In the genomic region with DNA sequence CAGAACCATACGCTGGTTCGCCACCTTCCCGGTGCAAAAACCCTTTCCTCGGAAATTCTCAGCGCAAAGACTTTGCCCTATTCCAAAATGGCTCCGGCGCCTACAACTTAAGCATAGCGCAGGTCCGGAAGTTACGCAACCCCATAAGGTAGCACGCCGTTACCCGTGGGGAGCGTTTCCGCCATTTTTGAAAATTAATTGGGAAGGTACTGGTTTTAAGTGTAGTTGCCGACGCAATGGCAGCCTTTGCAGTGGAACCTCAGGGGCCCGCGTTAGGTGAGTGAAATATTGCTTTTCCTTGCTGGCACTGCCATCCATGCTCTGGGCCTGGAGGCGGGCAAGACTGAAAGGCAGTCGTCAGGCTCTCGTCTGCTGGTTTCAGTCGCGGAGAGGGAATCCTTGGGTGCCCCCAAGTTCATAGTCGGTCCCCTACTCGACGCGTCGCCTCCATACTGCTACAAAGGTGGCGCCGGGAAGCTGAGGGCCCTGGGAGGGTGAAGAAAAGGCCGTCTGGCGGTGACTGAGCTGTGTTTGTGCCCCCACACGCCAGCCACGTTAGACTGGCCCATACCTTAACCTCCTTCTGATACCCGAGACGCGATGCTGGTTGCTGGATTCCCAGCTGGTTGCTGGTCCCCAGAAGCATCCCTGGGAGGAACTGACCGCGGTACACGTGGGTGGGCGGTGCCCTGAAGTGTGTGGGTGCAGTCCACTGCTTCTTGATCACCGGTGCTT, we compare ENCODE assay signal across 1 cellular context.
TF ChIP-seq lines count a peak whose summit lies in the region.

A gene with protein sequence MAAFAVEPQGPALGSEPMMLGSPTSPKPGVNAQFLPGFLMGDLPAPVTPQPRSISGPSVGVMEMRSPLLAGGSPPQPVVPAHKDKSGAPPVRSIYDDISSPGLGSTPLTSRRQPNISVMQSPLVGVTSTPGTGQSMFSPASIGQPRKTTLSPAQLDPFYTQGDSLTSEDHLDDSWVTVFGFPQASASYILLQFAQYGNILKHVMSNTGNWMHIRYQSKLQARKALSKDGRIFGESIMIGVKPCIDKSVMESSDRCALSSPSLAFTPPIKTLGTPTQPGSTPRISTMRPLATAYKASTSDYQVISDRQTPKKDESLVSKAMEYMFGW (plus strand): TSS at position 222 of the 735 bp plus-strand sequence. CDS start 15 bp downstream, at position 237.

TF ChIP-seq in GM12878, 131 proteins besides CTCF, POLR2A, EP300 and RAD21 (continued from another document and continues in another):
- TF ChIP-seq, protein P1, sequence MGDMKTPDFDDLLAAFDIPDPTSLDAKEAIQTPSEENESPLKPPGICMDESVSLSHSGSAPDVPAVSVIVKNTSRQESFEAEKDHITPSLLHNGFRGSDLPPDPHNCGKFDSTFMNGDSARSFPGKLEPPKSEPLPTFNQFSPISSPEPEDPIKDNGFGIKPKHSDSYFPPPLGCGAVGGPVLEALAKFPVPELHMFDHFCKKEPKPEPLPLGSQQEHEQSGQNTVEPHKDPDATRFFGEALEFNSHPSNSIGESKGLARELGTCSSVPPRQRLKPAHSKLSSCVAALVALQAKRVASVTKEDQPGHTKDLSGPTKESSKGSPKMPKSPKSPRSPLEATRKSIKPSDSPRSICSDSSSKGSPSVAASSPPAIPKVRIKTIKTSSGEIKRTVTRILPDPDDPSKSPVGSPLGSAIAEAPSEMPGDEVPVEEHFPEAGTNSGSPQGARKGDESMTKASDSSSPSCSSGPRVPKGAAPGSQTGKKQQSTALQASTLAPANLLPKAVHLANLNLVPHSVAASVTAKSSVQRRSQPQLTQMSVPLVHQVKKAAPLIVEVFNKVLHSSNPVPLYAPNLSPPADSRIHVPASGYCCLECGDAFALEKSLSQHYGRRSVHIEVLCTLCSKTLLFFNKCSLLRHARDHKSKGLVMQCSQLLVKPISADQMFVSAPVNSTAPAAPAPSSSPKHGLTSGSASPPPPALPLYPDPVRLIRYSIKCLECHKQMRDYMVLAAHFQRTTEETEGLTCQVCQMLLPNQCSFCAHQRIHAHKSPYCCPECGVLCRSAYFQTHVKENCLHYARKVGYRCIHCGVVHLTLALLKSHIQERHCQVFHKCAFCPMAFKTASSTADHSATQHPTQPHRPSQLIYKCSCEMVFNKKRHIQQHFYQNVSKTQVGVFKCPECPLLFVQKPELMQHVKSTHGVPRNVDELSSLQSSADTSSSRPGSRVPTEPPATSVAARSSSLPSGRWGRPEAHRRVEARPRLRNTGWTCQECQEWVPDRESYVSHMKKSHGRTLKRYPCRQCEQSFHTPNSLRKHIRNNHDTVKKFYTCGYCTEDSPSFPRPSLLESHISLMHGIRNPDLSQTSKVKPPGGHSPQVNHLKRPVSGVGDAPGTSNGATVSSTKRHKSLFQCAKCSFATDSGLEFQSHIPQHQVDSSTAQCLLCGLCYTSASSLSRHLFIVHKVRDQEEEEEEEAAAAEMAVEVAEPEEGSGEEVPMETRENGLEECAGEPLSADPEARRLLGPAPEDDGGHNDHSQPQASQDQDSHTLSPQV (IDR thresholded peaks at IDR 0.05): no peak
- TF ChIP-seq, protein P2, sequence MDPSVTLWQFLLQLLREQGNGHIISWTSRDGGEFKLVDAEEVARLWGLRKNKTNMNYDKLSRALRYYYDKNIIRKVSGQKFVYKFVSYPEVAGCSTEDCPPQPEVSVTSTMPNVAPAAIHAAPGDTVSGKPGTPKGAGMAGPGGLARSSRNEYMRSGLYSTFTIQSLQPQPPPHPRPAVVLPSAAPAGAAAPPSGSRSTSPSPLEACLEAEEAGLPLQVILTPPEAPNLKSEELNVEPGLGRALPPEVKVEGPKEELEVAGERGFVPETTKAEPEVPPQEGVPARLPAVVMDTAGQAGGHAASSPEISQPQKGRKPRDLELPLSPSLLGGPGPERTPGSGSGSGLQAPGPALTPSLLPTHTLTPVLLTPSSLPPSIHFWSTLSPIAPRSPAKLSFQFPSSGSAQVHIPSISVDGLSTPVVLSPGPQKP (IDR thresholded peaks at IDR 0.05; ENCODE audit: low read depth, low read length): peak; percentile 98
- TF ChIP-seq RAD51 (IDR thresholded peaks at IDR 0.05) (peak; percentile 46; the same call in 1 of the 2 replicates), SIN3A (IDR thresholded peaks at IDR 0.05; ENCODE audit: low read depth, low read length) (peak; percentile 94), NFIC (IDR thresholded peaks at IDR 0.05; ENCODE audit: low read depth, low read length) (no peak; the same call in 1 of the 2 replicates), POLR2AphosphoS5 (IDR thresholded peaks at IDR 0.05; ENCODE audit: low read length) (peak; percentile 86), MXI1 (IDR thresholded peaks at IDR 0.05; ENCODE audit: low read depth, low read length) (peak; percentile 95), HCFC1 (IDR thresholded peaks at IDR 0.05; ENCODE audit: low read length) (peak; percentile 80), ZNF622 (IDR thresholded peaks at IDR 0.05) (no peak), RELA (IDR thresholded peaks at IDR 0.05; ENCODE audit: borderline replicate concordance, partially characterized antibody) (peak; percentile 12), GATAD2B (conservative IDR thresholded peaks at IDR 0.05; ENCODE audit: low read depth) (peak; percentile 51; the same call in 1 of the 2 replicates), FOXK2 (IDR thresholded peaks at IDR 0.05) (no peak), PAX5 (IDR thresholded peaks at IDR 0.05; ENCODE audit: borderline replicate concordance, low read depth, low read length) (peak; percentile 55; the same call in 1 of the 2 replicates), GABPA (IDR thresholded peaks at IDR 0.05; ENCODE audit: low read depth) (peak; percentile 90), TAF1 (IDR thresholded peaks at IDR 0.05; ENCODE audit: borderline replicate concordance, low read depth, low read length) (no peak), SUPT20H (IDR thresholded peaks at IDR 0.05; ENCODE audit: borderline replicate concordance, control insufficient read depth, low read depth, low read length) (no peak), KAT2A (conservative IDR thresholded peaks at IDR 0.05; ENCODE audit: control insufficient read depth, low read depth, low read length) (no peak), SMARCA5 (IDR thresholded peaks at IDR 0.05) (no peak), MYC (IDR thresholded peaks at IDR 0.05; ENCODE audit: insufficient read depth, insufficient read length, insufficient replicate concordance, low read length, severe bottlenecking) (peak; percentile 85), IKZF1 (conservative IDR thresholded peaks at IDR 0.05) (peak; percentile 84), KLF5 (IDR thresholded peaks at IDR 0.05; ENCODE audit: partially characterized antibody) (peak; percentile 44), EGR1 (IDR thresholded peaks at IDR 0.05; ENCODE audit: borderline replicate concordance in 1 of 2, low read depth in 2 of 2, low read length in 2 of 2) (peak in 1 of 2 experiments; percentile 80; a peak in 2 of 3 replicates), TARDBP (IDR thresholded peaks at IDR 0.05; ENCODE audit: borderline replicate concordance) (0 out of 2 replicates have a peak, but pooled peaks have one; percentile 43), EED (IDR thresholded peaks at IDR 0.05; ENCODE audit: low read depth) (peak; percentile 85; the same call in 1 of the 2 replicates), ATF7 (IDR thresholded peaks at IDR 0.05; ENCODE audit: low read depth) (peak; percentile 45; the same call in 1 of the 2 replicates), TCF7 (IDR thresholded peaks at IDR 0.05; ENCODE audit: borderline replicate concordance) (no peak), POLR2AphosphoS2 (IDR thresholded peaks at IDR 0.05; ENCODE audit: low read depth, low read length) (peak; percentile 55; the same call in 1 of the 2 replicates), BHLHE40 (IDR thresholded peaks at IDR 0.05; ENCODE audit: borderline replicate concordance in 1 of 2, low read depth in 2 of 2, low read length in 1 of 2) (peak; percentile 33 to 64; a peak in 3 of 4 replicates), NRF1 (conservative IDR thresholded peaks at IDR 0.05; ENCODE audit: low read depth, low read length) (peak; percentile 73), ZNF207 (IDR thresholded peaks at IDR 0.05; ENCODE audit: borderline replicate concordance) (peak; percentile 46; the same call in 1 of the 2 replicates), POU2F2 (IDR thresholded peaks at IDR 0.05; ENCODE audit: borderline replicate concordance, low read depth, low read length) (no peak), NR2C2 (IDR thresholded peaks at IDR 0.05; ENCODE audit: borderline replicate concordance, control insufficient read depth, insufficient read length, low read depth) (no peak), SRF (IDR thresholded peaks at IDR 0.05; ENCODE audit: low read depth in 2 of 2, low read length in 2 of 2) (peak; percentile 88 to 92), FOXM1 (IDR thresholded peaks at IDR 0.05; ENCODE audit: low read depth, low read length) (peak; percentile 6; the same call in 1 of the 2 replicates), IRF4 (IDR thresholded peaks at IDR 0.05; ENCODE audit: low read depth, low read length) (0 out of 2 replicates have a peak, but pooled peaks have one; percentile 48), ZBED1 (IDR thresholded peaks at IDR 0.05; ENCODE audit: borderline replicate concordance) (no peak)
- TF ChIP-seq, protein P3, sequence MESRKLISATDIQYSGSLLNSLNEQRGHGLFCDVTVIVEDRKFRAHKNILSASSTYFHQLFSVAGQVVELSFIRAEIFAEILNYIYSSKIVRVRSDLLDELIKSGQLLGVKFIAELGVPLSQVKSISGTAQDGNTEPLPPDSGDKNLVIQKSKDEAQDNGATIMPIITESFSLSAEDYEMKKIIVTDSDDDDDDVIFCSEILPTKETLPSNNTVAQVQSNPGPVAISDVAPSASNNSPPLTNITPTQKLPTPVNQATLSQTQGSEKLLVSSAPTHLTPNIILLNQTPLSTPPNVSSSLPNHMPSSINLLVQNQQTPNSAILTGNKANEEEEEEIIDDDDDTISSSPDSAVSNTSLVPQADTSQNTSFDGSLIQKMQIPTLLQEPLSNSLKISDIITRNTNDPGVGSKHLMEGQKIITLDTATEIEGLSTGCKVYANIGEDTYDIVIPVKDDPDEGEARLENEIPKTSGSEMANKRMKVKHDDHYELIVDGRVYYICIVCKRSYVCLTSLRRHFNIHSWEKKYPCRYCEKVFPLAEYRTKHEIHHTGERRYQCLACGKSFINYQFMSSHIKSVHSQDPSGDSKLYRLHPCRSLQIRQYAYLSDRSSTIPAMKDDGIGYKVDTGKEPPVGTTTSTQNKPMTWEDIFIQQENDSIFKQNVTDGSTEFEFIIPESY (IDR thresholded peaks at IDR 0.05): no peak
- TF ChIP-seq, protein P4, sequence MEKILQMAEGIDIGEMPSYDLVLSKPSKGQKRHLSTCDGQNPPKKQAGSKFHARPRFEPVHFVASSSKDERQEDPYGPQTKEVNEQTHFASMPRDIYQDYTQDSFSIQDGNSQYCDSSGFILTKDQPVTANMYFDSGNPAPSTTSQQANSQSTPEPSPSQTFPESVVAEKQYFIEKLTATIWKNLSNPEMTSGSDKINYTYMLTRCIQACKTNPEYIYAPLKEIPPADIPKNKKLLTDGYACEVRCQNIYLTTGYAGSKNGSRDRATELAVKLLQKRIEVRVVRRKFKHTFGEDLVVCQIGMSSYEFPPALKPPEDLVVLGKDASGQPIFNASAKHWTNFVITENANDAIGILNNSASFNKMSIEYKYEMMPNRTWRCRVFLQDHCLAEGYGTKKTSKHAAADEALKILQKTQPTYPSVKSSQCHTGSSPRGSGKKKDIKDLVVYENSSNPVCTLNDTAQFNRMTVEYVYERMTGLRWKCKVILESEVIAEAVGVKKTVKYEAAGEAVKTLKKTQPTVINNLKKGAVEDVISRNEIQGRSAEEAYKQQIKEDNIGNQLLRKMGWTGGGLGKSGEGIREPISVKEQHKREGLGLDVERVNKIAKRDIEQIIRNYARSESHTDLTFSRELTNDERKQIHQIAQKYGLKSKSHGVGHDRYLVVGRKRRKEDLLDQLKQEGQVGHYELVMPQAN (conservative IDR thresholded peaks at IDR 0.05): peak; percentile 96
- TF ChIP-seq, protein P5, sequence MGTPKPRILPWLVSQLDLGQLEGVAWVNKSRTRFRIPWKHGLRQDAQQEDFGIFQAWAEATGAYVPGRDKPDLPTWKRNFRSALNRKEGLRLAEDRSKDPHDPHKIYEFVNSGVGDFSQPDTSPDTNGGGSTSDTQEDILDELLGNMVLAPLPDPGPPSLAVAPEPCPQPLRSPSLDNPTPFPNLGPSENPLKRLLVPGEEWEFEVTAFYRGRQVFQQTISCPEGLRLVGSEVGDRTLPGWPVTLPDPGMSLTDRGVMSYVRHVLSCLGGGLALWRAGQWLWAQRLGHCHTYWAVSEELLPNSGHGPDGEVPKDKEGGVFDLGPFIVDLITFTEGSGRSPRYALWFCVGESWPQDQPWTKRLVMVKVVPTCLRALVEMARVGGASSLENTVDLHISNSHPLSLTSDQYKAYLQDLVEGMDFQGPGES (IDR thresholded peaks at IDR 0.05): peak; percentile 1; the same call in 1 of the 2 replicates
- TF ChIP-seq, protein P6, sequence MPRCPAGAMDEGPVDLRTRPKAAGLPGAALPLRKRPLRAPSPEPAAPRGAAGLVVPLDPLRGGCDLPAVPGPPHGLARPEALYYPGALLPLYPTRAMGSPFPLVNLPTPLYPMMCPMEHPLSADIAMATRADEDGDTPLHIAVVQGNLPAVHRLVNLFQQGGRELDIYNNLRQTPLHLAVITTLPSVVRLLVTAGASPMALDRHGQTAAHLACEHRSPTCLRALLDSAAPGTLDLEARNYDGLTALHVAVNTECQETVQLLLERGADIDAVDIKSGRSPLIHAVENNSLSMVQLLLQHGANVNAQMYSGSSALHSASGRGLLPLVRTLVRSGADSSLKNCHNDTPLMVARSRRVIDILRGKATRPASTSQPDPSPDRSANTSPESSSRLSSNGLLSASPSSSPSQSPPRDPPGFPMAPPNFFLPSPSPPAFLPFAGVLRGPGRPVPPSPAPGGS (IDR thresholded peaks at IDR 0.05; ENCODE audit: borderline replicate concordance, insufficient read depth, low read depth, low read length, poor library complexity, severe bottlenecking): peak; percentile 60
- TF ChIP-seq, protein P7, sequence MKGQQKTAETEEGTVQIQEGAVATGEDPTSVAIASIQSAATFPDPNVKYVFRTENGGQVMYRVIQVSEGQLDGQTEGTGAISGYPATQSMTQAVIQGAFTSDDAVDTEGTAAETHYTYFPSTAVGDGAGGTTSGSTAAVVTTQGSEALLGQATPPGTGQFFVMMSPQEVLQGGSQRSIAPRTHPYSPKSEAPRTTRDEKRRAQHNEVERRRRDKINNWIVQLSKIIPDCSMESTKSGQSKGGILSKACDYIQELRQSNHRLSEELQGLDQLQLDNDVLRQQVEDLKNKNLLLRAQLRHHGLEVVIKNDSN (IDR thresholded peaks at IDR 0.05; ENCODE audit: borderline replicate concordance, extremely low read length, insufficient read depth, low read depth, low read length): peak; percentile 48
